Comparison of ENCODE assay signal across 1 cellular context in genomic region chr15:63052961-63053698, GRCh38.
TF ChIP-seq lines count a peak whose summit lies in the region.

No MANE protein-coding gene starts in this region.

TF ChIP-seq in SK-N-SH, 30 proteins besides CTCF, POLR2A, EP300 and RAD21 (continued from another document):
- TF ChIP-seq, protein P1, sequence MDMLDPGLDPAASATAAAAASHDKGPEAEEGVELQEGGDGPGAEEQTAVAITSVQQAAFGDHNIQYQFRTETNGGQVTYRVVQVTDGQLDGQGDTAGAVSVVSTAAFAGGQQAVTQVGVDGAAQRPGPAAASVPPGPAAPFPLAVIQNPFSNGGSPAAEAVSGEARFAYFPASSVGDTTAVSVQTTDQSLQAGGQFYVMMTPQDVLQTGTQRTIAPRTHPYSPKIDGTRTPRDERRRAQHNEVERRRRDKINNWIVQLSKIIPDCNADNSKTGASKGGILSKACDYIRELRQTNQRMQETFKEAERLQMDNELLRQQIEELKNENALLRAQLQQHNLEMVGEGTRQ (IDR thresholded peaks at IDR 0.05; ENCODE audit: borderline replicate concordance, low read depth, low read length) = no peak
- TF ChIP-seq RXRA (IDR thresholded peaks at IDR 0.05; ENCODE audit: borderline replicate concordance, low read depth) = no peak
- TF ChIP-seq ZBTB33 (IDR thresholded peaks at IDR 0.05; ENCODE audit: borderline replicate concordance, low read depth) = no peak
- no peak for TF ChIP-seq MXI1 (IDR thresholded peaks at IDR 0.05; ENCODE audit: low read depth, low read length)
- TF ChIP-seq TCF12 (IDR thresholded peaks at IDR 0.05) = 0 out of 2 replicates have a peak, but pooled peaks have one; percentile 28
- TF ChIP-seq, protein P2, sequence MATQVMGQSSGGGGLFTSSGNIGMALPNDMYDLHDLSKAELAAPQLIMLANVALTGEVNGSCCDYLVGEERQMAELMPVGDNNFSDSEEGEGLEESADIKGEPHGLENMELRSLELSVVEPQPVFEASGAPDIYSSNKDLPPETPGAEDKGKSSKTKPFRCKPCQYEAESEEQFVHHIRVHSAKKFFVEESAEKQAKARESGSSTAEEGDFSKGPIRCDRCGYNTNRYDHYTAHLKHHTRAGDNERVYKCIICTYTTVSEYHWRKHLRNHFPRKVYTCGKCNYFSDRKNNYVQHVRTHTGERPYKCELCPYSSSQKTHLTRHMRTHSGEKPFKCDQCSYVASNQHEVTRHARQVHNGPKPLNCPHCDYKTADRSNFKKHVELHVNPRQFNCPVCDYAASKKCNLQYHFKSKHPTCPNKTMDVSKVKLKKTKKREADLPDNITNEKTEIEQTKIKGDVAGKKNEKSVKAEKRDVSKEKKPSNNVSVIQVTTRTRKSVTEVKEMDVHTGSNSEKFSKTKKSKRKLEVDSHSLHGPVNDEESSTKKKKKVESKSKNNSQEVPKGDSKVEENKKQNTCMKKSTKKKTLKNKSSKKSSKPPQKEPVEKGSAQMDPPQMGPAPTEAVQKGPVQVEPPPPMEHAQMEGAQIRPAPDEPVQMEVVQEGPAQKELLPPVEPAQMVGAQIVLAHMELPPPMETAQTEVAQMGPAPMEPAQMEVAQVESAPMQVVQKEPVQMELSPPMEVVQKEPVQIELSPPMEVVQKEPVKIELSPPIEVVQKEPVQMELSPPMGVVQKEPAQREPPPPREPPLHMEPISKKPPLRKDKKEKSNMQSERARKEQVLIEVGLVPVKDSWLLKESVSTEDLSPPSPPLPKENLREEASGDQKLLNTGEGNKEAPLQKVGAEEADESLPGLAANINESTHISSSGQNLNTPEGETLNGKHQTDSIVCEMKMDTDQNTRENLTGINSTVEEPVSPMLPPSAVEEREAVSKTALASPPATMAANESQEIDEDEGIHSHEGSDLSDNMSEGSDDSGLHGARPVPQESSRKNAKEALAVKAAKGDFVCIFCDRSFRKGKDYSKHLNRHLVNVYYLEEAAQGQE (IDR thresholded peaks at IDR 0.05; ENCODE audit: low read depth, low read length) = no peak
- TF ChIP-seq FOXM1 (IDR thresholded peaks at IDR 0.05; ENCODE audit: low read depth) = no peak
